Comparison of ENCODE assay signal across 21 cellular contexts in the genomic region with DNA sequence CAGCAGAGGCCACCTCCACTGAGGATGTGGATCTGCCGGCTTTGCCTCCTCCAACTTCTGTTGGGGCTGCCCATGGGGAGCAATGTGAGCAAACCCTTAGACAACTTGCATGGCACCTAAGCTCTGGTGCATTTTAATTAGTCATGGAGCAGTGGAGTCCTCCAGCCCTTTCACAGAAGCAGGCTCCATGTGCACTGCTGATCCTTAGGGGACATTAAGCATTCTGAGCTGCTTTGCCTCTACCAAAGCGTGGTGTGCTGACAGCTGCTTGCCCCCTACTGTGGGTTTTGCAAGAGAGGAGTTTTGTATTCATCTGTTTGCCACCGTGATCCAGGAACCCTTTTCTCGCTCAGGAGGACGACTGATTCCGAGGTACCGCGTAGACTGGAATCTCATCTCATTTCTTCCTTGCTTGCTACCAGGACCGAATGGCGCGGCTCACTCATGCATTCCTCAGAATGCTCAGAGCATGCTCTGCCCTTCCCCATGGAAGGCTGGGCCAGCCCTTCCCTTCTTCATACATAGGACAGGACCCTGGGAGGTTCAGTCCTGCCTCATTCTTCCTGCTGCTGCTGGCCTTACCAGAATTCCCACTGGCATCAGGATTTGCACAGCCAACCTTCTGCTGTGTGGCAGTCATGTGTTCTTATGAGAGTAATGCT.
"Had no signal": no experiment of that assay in that cellular context is flagged by ENCODE, and none has a peak within 500 bp of the region (broad histone marks: within the 10 kb centered on the region; RNA-seq: fewer than 3 reads in every experiment).

No MANE protein-coding gene starts in this region.

- H3K27ac ChIP-seq: colonic mucosa, foreskin keratinocyte, prostate gland, skin epidermis, tibial nerve had no signal

- H3K9me3 ChIP-seq: colonic mucosa, prostate gland, tibial nerve had no signal

- H3K27me3 ChIP-seq: colonic mucosa, tibial nerve had no signal

- H3K4me1 ChIP-seq: colonic mucosa, foreskin keratinocyte, prostate gland, tibial nerve had no signal

- H3K27me3 Mint-ChIP-seq: activated naive CD8-positive, alpha-beta T cell treated with anti-CD3 and anti-CD28 coated beads, Interleukin-2, amount 50 U/mL, for 24 hours had no signal

- H3K36me3 Mint-ChIP-seq: activated naive CD4-positive, alpha-beta T cell treated with anti-CD3 and anti-CD28 coated beads, Interleukin-2, amount 10 ng/mL, durations not matched to agents 7 days and 5 days; brain had no signal

- H3K4me1 Mint-ChIP-seq: activated naive CD4-positive, alpha-beta T cell treated with anti-CD3 and anti-CD28 coated beads, Interleukin-2, amount 10 ng/mL, durations not matched to agents 7 days and 5 days; activated naive CD8-positive, alpha-beta T cell treated with anti-CD3 and anti-CD28 coated beads, Interleukin-2, amount 50 U/mL, for 24 hours; central memory CD8-positive, alpha-beta T cell had no signal

- H3K9me3 Mint-ChIP-seq: activated naive CD4-positive, alpha-beta T cell treated with anti-CD3 and anti-CD28 coated beads, Interleukin-2, amount 10 ng/mL, durations not matched to agents 7 days and 5 days; activated naive CD8-positive, alpha-beta T cell treated with anti-CD3 and anti-CD28 coated beads, Interleukin-2, amount 50 U/mL, for 24 hours; central memory CD8-positive, alpha-beta T cell had no signal

- ATAC-seq: activated naive CD8-positive, alpha-beta T cell treated with anti-CD3 and anti-CD28 coated beads, Interleukin-2, amount 50 U/mL, for 24 hours; foreskin keratinocyte; right cardiac atrium; stimulated activated naive CD8-positive, alpha-beta T cell treated with anti-CD3 and anti-CD28 coated beads, Interleukin-15, Interleukin-2, amounts not matched to agents 100 U/mL and 50 U/mL, for 24 hours had no signal

- DNase-seq: activated CD4-positive, alpha-beta T cell treated with anti-CD3 and anti-CD28 coated beads, Interleukin-2, amount 50 U/mL, for 1 hour; activated CD4-positive, CD25-positive, alpha-beta regulatory T cell treated with anti-CD3 and anti-CD28 coated beads, Interleukin-2, amount 50 U/mL, for 72 hours; activated CD8-positive, alpha-beta memory T cell treated with anti-CD3 and anti-CD28 coated beads, Interleukin-2, amount 50 U/mL, for 48 hours; activated effector memory CD4-positive, alpha-beta T cell treated with Interleukin-2 at 50 U/mL for 16 hours; activated naive CD4-positive, alpha-beta T cell treated with anti-CD3 and anti-CD28 coated beads, Interleukin-2, amount 10 ng/mL, durations not matched to agents 7 days and 5 days; activated naive CD8-positive, alpha-beta T cell treated with anti-CD3 and anti-CD28 coated beads, Interleukin-2, amount 50 U/mL, for 24 hours; activated T-cell treated with anti-CD3 and anti-CD28 coated beads, Interleukin-2, amount 50 U/mL, for 48 hours; anterior cingulate cortex; colonic mucosa; foreskin keratinocyte; midbrain; occipital lobe; right cardiac atrium; stimulated activated naive CD8-positive, alpha-beta T cell treated with anti-CD3 and anti-CD28 coated beads, Interleukin-15, Interleukin-2, amounts not matched to agents 100 U/mL and 50 U/mL, for 24 hours; substantia nigra had no signal

- H3K4me3 Mint-ChIP-seq: activated naive CD4-positive, alpha-beta T cell treated with anti-CD3 and anti-CD28 coated beads, Interleukin-2, amount 10 ng/mL, durations not matched to agents 7 days and 5 days; activated naive CD8-positive, alpha-beta T cell treated with anti-CD3 and anti-CD28 coated beads, Interleukin-2, amount 50 U/mL, for 24 hours; central memory CD8-positive, alpha-beta T cell; nephron had no signal

- H3K4me3 ChIP-seq: colonic mucosa, prostate gland, skin epidermis, tibial nerve had no signal

- H3K27ac Mint-ChIP-seq: activated naive CD4-positive, alpha-beta T cell treated with anti-CD3 and anti-CD28 coated beads, Interleukin-2, amount 10 ng/mL, durations not matched to agents 7 days and 5 days; activated naive CD8-positive, alpha-beta T cell treated with anti-CD3 and anti-CD28 coated beads, Interleukin-2, amount 50 U/mL, for 24 hours; brain; nephron had no signal

- H3K36me3 ChIP-seq: colonic mucosa, prostate gland, tibial nerve had no signal
